In genomic region chr20:50037575-50037974, GRCh38 we compare ENCODE assay signal across 16 cellular contexts.
"Had no signal": no experiment of that assay in that cellular context is flagged by ENCODE, and none has a peak within 500 bp of the region (broad histone marks: within the 10 kb centered on the region; RNA-seq: fewer than 3 reads in every experiment).

No MANE protein-coding gene starts in this region.

- ATAC-seq: activated CD4-positive, CD25-positive, alpha-beta regulatory T cell treated with anti-CD3 and anti-CD28 coated beads, Interleukin-2, amount 50 U/mL, for 24 hours; activated CD8-positive, alpha-beta T cell treated with anti-CD3 and anti-CD28 coated beads for 36 hours; activated T-cell treated with anti-CD3 and anti-CD28 coated beads, Interleukin-2, amount 50 U/mL, for 72 hours; PC-3 had no signal

- H3K9ac ChIP-seq: KMS-11 had no signal

- DNase-seq: activated CD4-positive, alpha-beta T cell treated with anti-CD3 and anti-CD28 coated beads for 4 hours; activated CD8-positive, alpha-beta memory T cell treated with anti-CD3 and anti-CD28 coated beads, Interleukin-2, amount 50 U/mL, for 4 hours; activated CD8-positive, alpha-beta T cell treated with anti-CD3 and anti-CD28 coated beads for 36 hours; activated naive CD4-positive, alpha-beta T cell treated with anti-CD3 and anti-CD28 coated beads, Interleukin-2, amount 50 U/mL, for 16 hours; activated naive CD8-positive, alpha-beta T cell treated with anti-CD3 and anti-CD28 coated beads, Interleukin-2, amount 10 ng/mL, durations not matched to agents 7 days and 5 days; activated T-cell treated with anti-CD3 and anti-CD28 coated beads, Interleukin-2, amount 50 U/mL, for 72 hours; adrenal gland; anterior cingulate cortex; NCI-H1092; NCI-H1930; NCI-H2171 treated with DMSO at 0.1 percent for 48 hours; NCI-H69; PC-3; SHP77 treated with DMSO at 0.1 percent for 48 hours had no signal

- H3K4me2 ChIP-seq: KMS-11 had no signal

- H3K27ac ChIP-seq: adrenal gland, KMS-11 had no signal

- H3K27me3 ChIP-seq: adrenal gland had no signal

- H3K4me3 ChIP-seq: adrenal gland had no signal

- H3K9me3 ChIP-seq: adrenal gland had no signal

- H3K36me3 ChIP-seq: adrenal gland had no signal
